Comparison of ENCODE assay signal across 12 cellular contexts in genomic region chr4:157885785-157886184, GRCh38.
DNase-seq lines count a peak whose midpoint lies in the region; ATAC-seq and TF ChIP-seq lines count a peak whose summit lies in the region.
"Had no signal": no experiment of that assay in that cellular context is flagged by ENCODE, and none has a peak within 500 bp of the region (broad histone marks: within the 10 kb centered on the region; RNA-seq: fewer than 3 reads in every experiment).

No MANE protein-coding gene starts in this region.

- H3K4me3 ChIP-seq in MG63, result no peak overlapping the region
- no peak overlapping the region for H3K4me3 ChIP-seq in dorsolateral prefrontal cortex
- no peak overlapping the region for H3K4me3 ChIP-seq in uterus
- H3K4me3 ChIP-seq: HAP-1 had no signal

- H3K27ac ChIP-seq in dorsolateral prefrontal cortex (peak overlapping the region in 30 of 59 donors; percentile 14 to 78 (median 49)), uterus (peak overlapping the region; percentile 52 to 53)

- intact Hi-C loops in dorsolateral prefrontal cortex (cut with DNase I), result loop anchor here in 1 of 2 donors (5.0 kb wide), 1 partner anchor 48 kb away; no protein-coding TSS in a partner anchor
- intact Hi-C loops in uterus (cut with DNase I; ENCODE audit: low total_unique reads), result no loop called here
- intact Hi-C loops in posterior vena cava (cut with DNase I), result no loop called here

- no peaks in the 10 kb centered on the region for H3K4me1 ChIP-seq in uterus

- TF ChIP-seq CTCF in dorsolateral prefrontal cortex (IDR thresholded peaks at IDR 0.05 in 54 of 56, conservative IDR thresholded peaks at IDR 0.05 in 2 of 56; ENCODE audit: low read depth in 1 of 56, partially characterized antibody in 56 of 56), result no peak
- TF ChIP-seq CTCF in uterus (IDR thresholded peaks at IDR 0.05), result no peak

- DNase-seq in MG63 (peak; percentile 14), NCI-H69 (lab: John Stamatoyannopoulos, UW) (peak; percentile 9), dorsolateral prefrontal cortex (peak in 1 of 10 donors; percentile 9), uterus (no peak), posterior vena cava (ENCODE audit: low spot score) (no peak)
- DNase-seq: ACHN; C1 segment of cervical spinal cord; CD4-positive, alpha-beta T cell; DMS79 had no signal

- H3K36me3 ChIP-seq in MG63 (no peaks in the 10 kb centered on the region), uterus (no peaks in the 10 kb centered on the region)
- H3K36me3 ChIP-seq: HAP-1 had no signal

- no peak for TF ChIP-seq POLR2A in uterus (IDR thresholded peaks at IDR 0.05)

- H3K9me3 ChIP-seq in MG63, result no peaks in the 10 kb centered on the region
- no peaks in the 10 kb centered on the region for H3K9me3 ChIP-seq in uterus
- H3K9me3 ChIP-seq: HAP-1 had no signal

- H3K27me3 ChIP-seq in MG63 (peaks cover 13% of the 10 kb centered on the region), dorsolateral prefrontal cortex (no peaks in the 10 kb centered on the region), uterus (no peaks in the 10 kb centered on the region)

- ATAC-seq in GM21423 (IDR thresholded peaks at IDR 0.05; ENCODE audit: unreplicated experiment) (no peak), GM21515 (IDR thresholded peaks at IDR 0.05; ENCODE audit: unreplicated experiment) (no peak)

Comparison
In these comparisons a context has a peak if more than half of its experiments do, and no peak if none do; other contexts are left out.
1. DNase-seq: peak in MG63 (single experiment) and NCI-H69 (single experiment); none in uterus (0 of 2) and posterior vena cava (single experiment).